16 cellular contexts compared by ENCODE assay signal in the genomic region with DNA sequence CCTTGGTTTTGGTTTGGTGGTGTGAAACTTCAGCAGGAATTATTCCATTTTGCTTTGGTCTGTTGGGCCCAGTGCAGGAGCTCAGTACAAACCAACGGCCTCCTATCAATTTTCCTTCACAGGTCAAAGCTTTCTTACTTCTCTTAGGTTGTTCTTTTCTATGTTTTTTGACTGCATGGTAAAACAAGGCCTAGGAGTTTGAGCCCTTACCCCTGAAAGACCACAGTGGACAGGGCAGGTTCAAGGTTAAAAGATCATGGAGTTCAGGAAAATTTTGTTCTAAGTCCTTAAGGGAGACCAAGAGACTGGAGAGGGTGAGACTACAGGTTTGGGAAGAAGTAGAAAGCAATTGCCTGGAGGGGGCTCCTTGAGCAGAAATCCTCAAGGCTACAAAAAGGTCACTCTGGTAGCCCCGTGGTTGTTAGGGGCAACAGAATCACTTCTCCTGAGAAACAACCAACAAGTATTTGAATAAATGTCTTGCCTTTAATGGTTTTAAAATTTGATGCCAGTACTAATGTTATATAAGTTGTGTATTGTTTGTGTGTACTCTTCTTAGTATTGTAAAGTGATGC. TPM values are rescaled to one million over a fixed set of nuclear protein-coding genes. Genes with fewer than 3 reads are reported as not detected.
A peak's percentile ranks its signal among the peaks of the same experiment; 100 is the strongest.
DNase-seq lines count a peak whose midpoint lies in the region; ATAC-seq and TF ChIP-seq lines count a peak whose summit lies in the region.
"Had no signal": no experiment of that assay in that cellular context is flagged by ENCODE, and none has a peak within 500 bp of the region (broad histone marks: within the 10 kb centered on the region; RNA-seq: fewer than 3 reads in every experiment).

No MANE protein-coding gene starts in this region.

- H3K36me3 ChIP-seq in H7 (replicated peaks; ENCODE audit: control insufficient read depth, insufficient read depth, low read length) (no peaks in the 10 kb centered on the region), esophagus muscularis mucosa (no peaks in the 10 kb centered on the region), skeletal muscle tissue (ENCODE audit: control insufficient read depth in 3 of 3, insufficient read depth in 3 of 3, low read length in 3 of 3) (no peaks in the 10 kb centered on the region)
- H3K36me3 ChIP-seq: tibial nerve had no signal

- TF ChIP-seq CTCF in RWPE1 (conservative IDR thresholded peaks at IDR 0.05; ENCODE audit: low read depth) = no peak
- TF ChIP-seq CTCF in esophagus muscularis mucosa (IDR thresholded peaks at IDR 0.05) = no peak

- no peaks in the 10 kb centered on the region for H3K9me3 Mint-ChIP-seq in activated naive CD8-positive, alpha-beta T cell treated with anti-CD3 and anti-CD28 coated beads, Interleukin-2, amount 50 U/mL, for 24 hours
- H3K9me3 Mint-ChIP-seq in activated T-cell treated with anti-CD3 and anti-CD28 coated beads, Interleukin-2, amount 50 U/mL, for 4 hours = no peaks in the 10 kb centered on the region
- H3K9me3 Mint-ChIP-seq: activated T-helper 1 cell treated with anti-CD3 and anti-CD28 coated beads, Interleukin-12 subunit alpha, Interleukin-12 subunit beta, Interleukin-2, Interleukin-4 antibody, amounts not matched to agents 30 ng/mL and 10 ng/mL and 1 ng/mL, durations not matched to agents 14 hours and 24 hours and 36 hours; T-helper 2 cell treated with Interferon-gamma antibody and Interleukin-4, amounts not matched to agents 5 μg/mL and 100 μg/mL, for 36 hours had no signal

- H3K27me3 Mint-ChIP-seq in activated naive CD8-positive, alpha-beta T cell treated with anti-CD3 and anti-CD28 coated beads, Interleukin-2, amount 50 U/mL, for 24 hours = no peaks in the 10 kb centered on the region
- peaks cover 5% of the 10 kb centered on the region for H3K27me3 Mint-ChIP-seq in activated T-cell treated with anti-CD3 and anti-CD28 coated beads, Interleukin-2, amount 50 U/mL, for 4 hours (ENCODE audit: low read depth)

- no peak for TF ChIP-seq EP300 in esophagus muscularis mucosa (IDR thresholded peaks at IDR 0.05)

- intact Hi-C loops in esophagus muscularis mucosa (cut with DNase I) = loop anchor here (5.0 to 10.0 kb wide), 4 partner anchors 78 to 476 kb away; no protein-coding TSS in a partner anchor

- no peaks in the 10 kb centered on the region for H3K36me3 Mint-ChIP-seq in activated naive CD8-positive, alpha-beta T cell treated with anti-CD3 and anti-CD28 coated beads, Interleukin-2, amount 50 U/mL, for 24 hours (ENCODE audit: low read depth)
- no peaks in the 10 kb centered on the region for H3K36me3 Mint-ChIP-seq in activated T-cell treated with anti-CD3 and anti-CD28 coated beads, Interleukin-2, amount 50 U/mL, for 4 hours (ENCODE audit: insufficient read depth)

- H3K9ac ChIP-seq in skeletal muscle tissue (ENCODE audit: low read depth in 1 of 3, low read length in 3 of 3) = no peak overlapping the region
- H3K9ac ChIP-seq: KMS-11 had no signal

- H3K4me3 Mint-ChIP-seq in activated naive CD8-positive, alpha-beta T cell treated with anti-CD3 and anti-CD28 coated beads, Interleukin-2, amount 50 U/mL, for 24 hours = no peak overlapping the region
- no peak overlapping the region for H3K4me3 Mint-ChIP-seq in activated T-cell treated with anti-CD3 and anti-CD28 coated beads, Interleukin-2, amount 50 U/mL, for 4 hours
- H3K4me3 Mint-ChIP-seq: activated T-helper 1 cell treated with anti-CD3 and anti-CD28 coated beads, Interleukin-12 subunit alpha, Interleukin-12 subunit beta, Interleukin-2, Interleukin-4 antibody, amounts not matched to agents 30 ng/mL and 10 ng/mL and 1 ng/mL, durations not matched to agents 14 hours and 24 hours and 36 hours; T-helper 2 cell treated with Interferon-gamma antibody and Interleukin-4, amounts not matched to agents 5 μg/mL and 100 μg/mL, for 36 hours had no signal

- no peak for TF ChIP-seq POLR2A in esophagus muscularis mucosa (IDR thresholded peaks at IDR 0.05; ENCODE audit: low read depth)

- H3K27me3 ChIP-seq in H7 (ENCODE audit: control insufficient read depth, insufficient read depth, low read length) (no peaks in the 10 kb centered on the region), esophagus muscularis mucosa (no peaks in the 10 kb centered on the region), skeletal muscle tissue (ENCODE audit: control insufficient read depth in 3 of 3, insufficient read depth in 3 of 3, low read length in 3 of 3) (no peaks in the 10 kb centered on the region)
- H3K27me3 ChIP-seq: tibial nerve had no signal

- H3K4me1 ChIP-seq in esophagus muscularis mucosa (peaks cover 15 to 25% (median 19%) of the 10 kb centered on the region in 4 donors), skeletal muscle tissue (ENCODE audit: control insufficient read depth in 3 of 3, insufficient read depth in 3 of 3, low read length in 3 of 3) (no peaks in the 10 kb centered on the region)

- no peak overlapping the region for H3K27ac Mint-ChIP-seq in activated naive CD8-positive, alpha-beta T cell treated with anti-CD3 and anti-CD28 coated beads, Interleukin-2, amount 50 U/mL, for 24 hours
- H3K27ac Mint-ChIP-seq: activated T-helper 1 cell treated with anti-CD3 and anti-CD28 coated beads, Interleukin-12 subunit alpha, Interleukin-12 subunit beta, Interleukin-2, Interleukin-4 antibody, amounts not matched to agents 30 ng/mL and 10 ng/mL and 1 ng/mL, durations not matched to agents 14 hours and 24 hours and 36 hours; T-helper 2 cell treated with Interferon-gamma antibody and Interleukin-4, amounts not matched to agents 5 μg/mL and 100 μg/mL, for 36 hours had no signal

- CTCF ChIA-PET in RWPE1 (lab: Yijun Ruan, JAX) = no interaction called here

- H3K9me3 ChIP-seq in esophagus muscularis mucosa = no peaks in the 10 kb centered on the region
- H3K9me3 ChIP-seq in skeletal muscle tissue (ENCODE audit: control insufficient read depth in 3 of 3, low read length in 3 of 3) = no peaks in the 10 kb centered on the region
- H3K9me3 ChIP-seq: tibial nerve had no signal

- peaks cover 3% of the 10 kb centered on the region for H3K4me1 Mint-ChIP-seq in activated naive CD8-positive, alpha-beta T cell treated with anti-CD3 and anti-CD28 coated beads, Interleukin-2, amount 50 U/mL, for 24 hours
- H3K4me1 Mint-ChIP-seq in activated T-cell treated with anti-CD3 and anti-CD28 coated beads, Interleukin-2, amount 50 U/mL, for 4 hours (ENCODE audit: low read depth) = no peaks in the 10 kb centered on the region

- POLR2A ChIA-PET in RWPE1 (lab: Yijun Ruan, JAX; ENCODE audit: low non-redundant PET) = no interaction called here

- H3K4me3 ChIP-seq in H7 (ENCODE audit: insufficient read depth, low read depth, low read length) (no peak overlapping the region), esophagus muscularis mucosa (no peak overlapping the region), skeletal muscle tissue (ENCODE audit: low read length in 3 of 3) (no peak overlapping the region)
- H3K4me3 ChIP-seq: tibial nerve had no signal

- no peak for ATAC-seq in activated naive CD8-positive, alpha-beta T cell treated with anti-CD3 and anti-CD28 coated beads, Interleukin-2, amount 50 U/mL, for 24 hours
- no peak for ATAC-seq in activated T-cell treated with anti-CD3 and anti-CD28 coated beads, Interleukin-2, amount 50 U/mL, for 4 hours

- peak; percentile 34 for DNase-seq in H7
- no peak for DNase-seq in RWPE1 (ENCODE audit: low spot score)
- no peak for DNase-seq in esophagus muscularis mucosa (ENCODE audit: extremely low spot score)
- DNase-seq in SHP77 (lab: John Stamatoyannopoulos, UW) = no peak
- no peak for DNase-seq in occipital lobe (lab: John Stamatoyannopoulos, UW)
- DNase-seq in activated naive CD8-positive, alpha-beta T cell treated with anti-CD3 and anti-CD28 coated beads, Interleukin-2, amount 50 U/mL, for 24 hours = no peak
- DNase-seq in activated T-cell treated with anti-CD3 and anti-CD28 coated beads, Interleukin-2, amount 50 U/mL, for 4 hours = no peak
- DNase-seq: amygdala, cortex of kidney, GOT3, NCI-H1436 treated with DMSO at 0.1 percent for 48 hours had no signal

- H3K27ac ChIP-seq in RWPE1 (peak overlapping the region; percentile 58), esophagus muscularis mucosa (replicated peaks in 1 of 4) (peak overlapping the region in 3 of 4 donors; percentile 20 to 39 (median 25)), skeletal muscle tissue (ENCODE audit: low read depth, low read length) (peak overlapping the region; percentile 51)
- H3K27ac ChIP-seq: KMS-11 had no signal

- WGBS in esophagus muscularis mucosa = 76% methylated on average over 2 of the region's 2 CpGs

RNA-seq across cellular contexts. Expression of gene FHIP2A, which starts 40.9 kb away (rescaled TPM):
- total RNA-seq in H7 (2014; rRNA removed; shearing (Covaris generic)) = 7.8 and 13.1 TPM in 2 replicates
- 10 to 100 TPM; 24.7 to 42.8 (median 39.0) TPM for total RNA-seq in esophagus muscularis mucosa
- total RNA-seq in skeletal muscle tissue = 23.0 TPM
- 47.7 TPM for total RNA-seq in occipital lobe
- total RNA-seq in activated T-cell treated with anti-CD3 and anti-CD28 coated beads, Interleukin-2, amount 50 U/mL, for 4 hours = 10 to 100 TPM; 13.6 to 26.8 (median 14.8) TPM
